In the genomic region with DNA sequence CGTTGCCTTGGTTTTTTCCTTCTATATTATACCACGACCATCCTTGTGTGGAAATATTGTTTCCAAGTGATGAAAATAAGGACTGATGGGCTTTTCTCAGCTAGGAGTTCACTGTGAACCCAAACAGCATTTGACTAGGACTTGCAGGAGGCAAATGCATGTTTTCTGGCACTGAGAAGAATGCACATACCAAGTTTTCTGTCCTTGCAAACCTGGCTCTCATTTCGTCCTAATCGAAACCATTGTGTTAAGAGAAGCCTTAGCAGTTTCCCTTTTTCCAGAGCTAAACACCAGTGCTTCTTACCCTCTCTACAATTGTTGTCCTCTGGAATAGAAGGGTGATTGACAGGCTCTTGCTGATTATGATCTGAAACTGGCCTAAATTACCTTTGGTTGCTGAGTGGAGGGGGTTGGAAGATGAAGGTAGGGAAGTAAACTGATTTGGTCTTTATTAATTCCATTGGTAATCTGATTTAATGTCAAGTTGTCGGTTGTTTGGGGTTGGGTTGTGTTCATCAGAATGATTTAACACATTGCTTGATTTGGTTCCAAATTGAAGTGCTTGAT, we compare ENCODE assay signal across 1 cellular context.
TF ChIP-seq lines count a peak whose summit lies in the region.

No MANE protein-coding gene starts in this region.

TF ChIP-seq in GM23338, 12 proteins besides CTCF, POLR2A, EP300 and RAD21 (continued from another document):
- TF ChIP-seq, protein P1, sequence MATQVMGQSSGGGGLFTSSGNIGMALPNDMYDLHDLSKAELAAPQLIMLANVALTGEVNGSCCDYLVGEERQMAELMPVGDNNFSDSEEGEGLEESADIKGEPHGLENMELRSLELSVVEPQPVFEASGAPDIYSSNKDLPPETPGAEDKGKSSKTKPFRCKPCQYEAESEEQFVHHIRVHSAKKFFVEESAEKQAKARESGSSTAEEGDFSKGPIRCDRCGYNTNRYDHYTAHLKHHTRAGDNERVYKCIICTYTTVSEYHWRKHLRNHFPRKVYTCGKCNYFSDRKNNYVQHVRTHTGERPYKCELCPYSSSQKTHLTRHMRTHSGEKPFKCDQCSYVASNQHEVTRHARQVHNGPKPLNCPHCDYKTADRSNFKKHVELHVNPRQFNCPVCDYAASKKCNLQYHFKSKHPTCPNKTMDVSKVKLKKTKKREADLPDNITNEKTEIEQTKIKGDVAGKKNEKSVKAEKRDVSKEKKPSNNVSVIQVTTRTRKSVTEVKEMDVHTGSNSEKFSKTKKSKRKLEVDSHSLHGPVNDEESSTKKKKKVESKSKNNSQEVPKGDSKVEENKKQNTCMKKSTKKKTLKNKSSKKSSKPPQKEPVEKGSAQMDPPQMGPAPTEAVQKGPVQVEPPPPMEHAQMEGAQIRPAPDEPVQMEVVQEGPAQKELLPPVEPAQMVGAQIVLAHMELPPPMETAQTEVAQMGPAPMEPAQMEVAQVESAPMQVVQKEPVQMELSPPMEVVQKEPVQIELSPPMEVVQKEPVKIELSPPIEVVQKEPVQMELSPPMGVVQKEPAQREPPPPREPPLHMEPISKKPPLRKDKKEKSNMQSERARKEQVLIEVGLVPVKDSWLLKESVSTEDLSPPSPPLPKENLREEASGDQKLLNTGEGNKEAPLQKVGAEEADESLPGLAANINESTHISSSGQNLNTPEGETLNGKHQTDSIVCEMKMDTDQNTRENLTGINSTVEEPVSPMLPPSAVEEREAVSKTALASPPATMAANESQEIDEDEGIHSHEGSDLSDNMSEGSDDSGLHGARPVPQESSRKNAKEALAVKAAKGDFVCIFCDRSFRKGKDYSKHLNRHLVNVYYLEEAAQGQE (IDR thresholded peaks at IDR 0.05; ENCODE audit: unreplicated experiment): no peak
- TF ChIP-seq JUNB (IDR thresholded peaks at IDR 0.05; ENCODE audit: unreplicated experiment) (no peak), NANOG (IDR thresholded peaks at IDR 0.05; ENCODE audit: borderline replicate concordance) (no peak), EZH2phosphoT487 (IDR thresholded peaks at IDR 0.05; ENCODE audit: unreplicated experiment) (no peak), ZNF331 (CRISPR knock-in tag; IDR thresholded peaks at IDR 0.05; ENCODE audit: low read depth) (no peak), ZNF114 (CRISPR knock-in tag; IDR thresholded peaks at IDR 0.05) (no peak)
TF ChIP-seq in GM23338: peak in this region for 0.
